In the genomic region with DNA sequence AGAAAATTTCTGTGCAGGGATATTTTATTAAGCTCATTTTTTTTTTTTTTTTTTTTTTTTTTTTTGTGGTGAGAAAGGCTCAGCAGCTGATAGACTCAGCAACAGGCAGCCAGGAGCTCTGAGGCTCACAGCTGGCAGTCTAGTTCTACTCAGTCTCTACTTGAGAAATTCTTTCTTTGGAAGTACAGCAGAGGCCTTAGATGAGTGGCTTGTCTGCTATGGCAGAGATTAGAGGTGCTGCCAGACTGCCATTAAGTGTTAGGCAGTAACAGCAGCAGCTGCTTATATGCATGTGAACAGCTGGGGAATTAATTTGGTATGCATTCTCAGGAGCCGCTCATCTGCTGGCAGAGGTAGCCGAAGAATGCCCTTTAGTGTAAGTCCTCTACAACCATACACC, we compare ENCODE assay signal across 2 cellular contexts. TPM values are rescaled to one million over a fixed set of nuclear protein-coding genes. Genes with fewer than 3 reads are reported as not detected.
"Had no signal": no experiment of that assay in that cellular context is flagged by ENCODE, and none has a peak within 500 bp of the region (broad histone marks: within the 10 kb centered on the region; RNA-seq: fewer than 3 reads in every experiment).

No MANE protein-coding gene starts in this region.

RNA-seq across cellular contexts. Expression of gene FOXD4L4, which starts 33.4 kb away (rescaled TPM):
- total RNA-seq: M059J had no signal
- polyA plus RNA-seq: IMR-90 had no signal
